1 cellular context compared by ENCODE assay signal in the genomic region with DNA sequence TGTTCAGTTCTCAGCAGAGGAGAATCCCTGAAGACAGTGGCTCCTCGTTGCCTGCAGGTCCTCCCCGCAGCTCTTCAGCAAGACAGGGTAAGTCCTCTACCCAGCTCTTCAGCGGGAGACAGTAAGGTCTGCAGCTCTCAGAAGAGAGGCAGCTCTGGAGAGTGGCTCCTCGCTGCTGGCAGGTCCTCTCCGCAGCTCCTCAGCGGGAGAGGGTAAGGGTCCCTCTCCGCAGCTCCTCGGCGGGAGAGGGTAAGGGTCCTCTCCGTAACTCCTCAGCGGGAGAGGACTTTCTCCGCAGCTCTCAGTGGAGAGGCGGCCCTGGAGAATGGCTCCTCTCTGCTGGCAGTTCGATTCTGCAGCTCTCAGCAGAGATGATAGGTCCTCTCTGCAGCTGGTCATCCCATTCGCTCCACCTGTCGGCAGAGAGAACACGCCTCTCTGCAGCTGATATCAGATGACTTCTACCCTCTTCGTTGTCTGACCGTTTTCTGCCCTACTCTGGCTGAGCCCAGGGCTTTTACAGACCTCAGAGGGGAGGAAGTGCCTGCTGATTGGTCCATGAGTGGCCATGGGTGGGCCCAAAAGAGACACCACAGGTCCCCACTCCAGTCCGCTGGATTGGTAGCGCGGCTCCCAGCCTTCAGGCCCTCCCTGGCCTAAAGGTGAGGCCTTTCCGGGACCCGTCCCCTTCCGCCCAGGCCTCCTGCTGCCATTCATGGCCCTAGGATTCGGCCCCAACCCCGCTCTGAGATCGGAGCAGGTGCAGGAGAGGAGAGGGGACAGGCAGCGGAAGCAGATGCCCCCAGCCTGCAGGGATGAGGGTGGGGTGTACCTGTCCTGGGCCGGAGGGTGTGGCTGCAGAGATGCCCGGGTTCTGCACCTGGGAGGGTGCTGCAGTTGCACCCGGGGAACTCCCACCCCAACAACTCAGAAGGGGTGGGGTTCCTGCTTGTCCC.
TF ChIP-seq lines count a peak whose summit lies in the region.

No MANE protein-coding gene starts in this region.

TF ChIP-seq in HepG2, 621 proteins besides CTCF, POLR2A, EP300 and RAD21 (continued from another document and continues in another):
- TF ChIP-seq, protein P1, sequence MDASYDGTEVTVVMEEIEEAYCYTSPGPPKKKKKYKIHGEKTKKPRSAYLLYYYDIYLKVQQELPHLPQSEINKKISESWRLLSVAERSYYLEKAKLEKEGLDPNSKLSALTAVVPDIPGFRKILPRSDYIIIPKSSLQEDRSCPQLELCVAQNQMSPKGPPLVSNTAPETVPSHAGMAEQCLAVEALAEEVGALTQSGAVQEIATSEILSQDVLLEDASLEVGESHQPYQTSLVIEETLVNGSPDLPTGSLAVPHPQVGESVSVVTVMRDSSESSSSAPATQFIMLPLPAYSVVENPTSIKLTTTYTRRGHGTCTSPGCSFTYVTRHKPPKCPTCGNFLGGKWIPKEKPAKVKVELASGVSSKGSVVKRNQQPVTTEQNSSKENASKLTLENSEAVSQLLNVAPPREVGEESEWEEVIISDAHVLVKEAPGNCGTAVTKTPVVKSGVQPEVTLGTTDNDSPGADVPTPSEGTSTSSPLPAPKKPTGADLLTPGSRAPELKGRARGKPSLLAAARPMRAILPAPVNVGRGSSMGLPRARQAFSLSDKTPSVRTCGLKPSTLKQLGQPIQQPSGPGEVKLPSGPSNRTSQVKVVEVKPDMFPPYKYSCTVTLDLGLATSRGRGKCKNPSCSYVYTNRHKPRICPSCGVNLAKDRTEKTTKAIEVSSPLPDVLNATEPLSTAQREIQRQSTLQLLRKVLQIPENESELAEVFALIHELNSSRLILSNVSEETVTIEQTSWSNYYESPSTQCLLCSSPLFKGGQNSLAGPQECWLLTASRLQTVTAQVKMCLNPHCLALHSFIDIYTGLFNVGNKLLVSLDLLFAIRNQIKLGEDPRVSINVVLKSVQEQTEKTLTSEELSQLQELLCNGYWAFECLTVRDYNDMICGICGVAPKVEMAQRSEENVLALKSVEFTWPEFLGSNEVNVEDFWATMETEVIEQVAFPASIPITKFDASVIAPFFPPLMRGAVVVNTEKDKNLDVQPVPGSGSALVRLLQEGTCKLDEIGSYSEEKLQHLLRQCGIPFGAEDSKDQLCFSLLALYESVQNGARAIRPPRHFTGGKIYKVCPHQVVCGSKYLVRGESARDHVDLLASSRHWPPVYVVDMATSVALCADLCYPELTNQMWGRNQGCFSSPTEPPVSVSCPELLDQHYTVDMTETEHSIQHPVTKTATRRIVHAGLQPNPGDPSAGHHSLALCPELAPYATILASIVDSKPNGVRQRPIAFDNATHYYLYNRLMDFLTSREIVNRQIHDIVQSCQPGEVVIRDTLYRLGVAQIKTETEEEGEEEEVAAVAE (CRISPR knock-in tag; IDR thresholded peaks at IDR 0.05; ENCODE audit: borderline replicate concordance), result 0 out of 2 replicates have a peak, but pooled peaks have one; percentile 52
- 0 out of 2 replicates have a peak, but pooled peaks have one; percentile 39 for TF ChIP-seq ZNF431 (CRISPR knock-in tag; IDR thresholded peaks at IDR 0.05; ENCODE audit: borderline replicate concordance, low read depth)
- 0 out of 2 replicates have a peak, but pooled peaks have one; percentile 19 for TF ChIP-seq ZNF441 (CRISPR knock-in tag; IDR thresholded peaks at IDR 0.05; ENCODE audit: borderline replicate concordance)
- TF ChIP-seq, protein P2, sequence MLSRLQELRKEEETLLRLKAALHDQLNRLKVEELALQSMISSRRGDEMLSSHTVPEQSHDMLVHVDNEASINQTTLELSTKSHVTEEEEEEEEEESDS (CRISPR knock-in tag; IDR thresholded peaks at IDR 0.05; ENCODE audit: borderline replicate concordance), result no peak
- TF ChIP-seq THAP11 (CRISPR knock-in tag; IDR thresholded peaks at IDR 0.05), result peak; percentile 63
- no peak for TF ChIP-seq ZNF12 (CRISPR knock-in tag; IDR thresholded peaks at IDR 0.05)
- no peak for TF ChIP-seq ZNF660 (CRISPR knock-in tag; IDR thresholded peaks at IDR 0.05; ENCODE audit: borderline replicate concordance, low read depth)
- TF ChIP-seq, protein P3, sequence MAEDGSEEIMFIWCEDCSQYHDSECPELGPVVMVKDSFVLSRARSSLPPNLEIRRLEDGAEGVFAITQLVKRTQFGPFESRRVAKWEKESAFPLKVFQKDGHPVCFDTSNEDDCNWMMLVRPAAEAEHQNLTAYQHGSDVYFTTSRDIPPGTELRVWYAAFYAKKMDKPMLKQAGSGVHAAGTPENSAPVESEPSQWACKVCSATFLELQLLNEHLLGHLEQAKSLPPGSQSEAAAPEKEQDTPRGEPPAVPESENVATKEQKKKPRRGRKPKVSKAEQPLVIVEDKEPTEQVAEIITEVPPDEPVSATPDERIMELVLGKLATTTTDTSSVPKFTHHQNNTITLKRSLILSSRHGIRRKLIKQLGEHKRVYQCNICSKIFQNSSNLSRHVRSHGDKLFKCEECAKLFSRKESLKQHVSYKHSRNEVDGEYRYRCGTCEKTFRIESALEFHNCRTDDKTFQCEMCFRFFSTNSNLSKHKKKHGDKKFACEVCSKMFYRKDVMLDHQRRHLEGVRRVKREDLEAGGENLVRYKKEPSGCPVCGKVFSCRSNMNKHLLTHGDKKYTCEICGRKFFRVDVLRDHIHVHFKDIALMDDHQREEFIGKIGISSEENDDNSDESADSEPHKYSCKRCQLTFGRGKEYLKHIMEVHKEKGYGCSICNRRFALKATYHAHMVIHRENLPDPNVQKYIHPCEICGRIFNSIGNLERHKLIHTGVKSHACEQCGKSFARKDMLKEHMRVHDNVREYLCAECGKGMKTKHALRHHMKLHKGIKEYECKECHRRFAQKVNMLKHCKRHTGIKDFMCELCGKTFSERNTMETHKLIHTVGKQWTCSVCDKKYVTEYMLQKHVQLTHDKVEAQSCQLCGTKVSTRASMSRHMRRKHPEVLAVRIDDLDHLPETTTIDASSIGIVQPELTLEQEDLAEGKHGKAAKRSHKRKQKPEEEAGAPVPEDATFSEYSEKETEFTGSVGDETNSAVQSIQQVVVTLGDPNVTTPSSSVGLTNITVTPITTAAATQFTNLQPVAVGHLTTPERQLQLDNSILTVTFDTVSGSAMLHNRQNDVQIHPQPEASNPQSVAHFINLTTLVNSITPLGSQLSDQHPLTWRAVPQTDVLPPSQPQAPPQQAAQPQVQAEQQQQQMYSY (CRISPR knock-in tag; IDR thresholded peaks at IDR 0.05), result 0 out of 2 replicates have a peak, but pooled peaks have one; percentile 45
- TF ChIP-seq, protein P4, sequence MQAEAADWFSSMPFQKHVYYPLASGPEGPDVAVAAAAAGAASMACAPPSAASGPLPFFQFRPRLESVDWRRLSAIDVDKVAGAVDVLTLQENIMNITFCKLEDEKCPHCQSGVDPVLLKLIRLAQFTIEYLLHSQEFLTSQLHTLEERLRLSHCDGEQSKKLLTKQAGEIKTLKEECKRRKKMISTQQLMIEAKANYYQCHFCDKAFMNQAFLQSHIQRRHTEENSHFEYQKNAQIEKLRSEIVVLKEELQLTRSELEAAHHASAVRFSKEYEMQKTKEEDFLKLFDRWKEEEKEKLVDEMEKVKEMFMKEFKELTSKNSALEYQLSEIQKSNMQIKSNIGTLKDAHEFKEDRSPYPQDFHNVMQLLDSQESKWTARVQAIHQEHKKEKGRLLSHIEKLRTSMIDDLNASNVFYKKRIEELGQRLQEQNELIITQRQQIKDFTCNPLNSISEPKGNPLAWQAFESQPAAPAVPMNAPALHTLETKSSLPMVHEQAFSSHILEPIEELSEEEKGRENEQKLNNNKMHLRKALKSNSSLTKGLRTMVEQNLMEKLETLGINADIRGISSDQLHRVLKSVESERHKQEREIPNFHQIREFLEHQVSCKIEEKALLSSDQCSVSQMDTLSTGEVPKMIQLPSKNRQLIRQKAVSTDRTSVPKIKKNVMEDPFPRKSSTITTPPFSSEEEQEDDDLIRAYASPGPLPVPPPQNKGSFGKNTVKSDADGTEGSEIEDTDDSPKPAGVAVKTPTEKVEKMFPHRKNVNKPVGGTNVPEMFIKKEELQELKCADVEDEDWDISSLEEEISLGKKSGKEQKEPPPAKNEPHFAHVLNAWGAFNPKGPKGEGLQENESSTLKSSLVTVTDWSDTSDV (CRISPR knock-in tag; IDR thresholded peaks at IDR 0.05), result peak; percentile 34; the same call in 1 of the 2 replicates
- no peak for TF ChIP-seq ZFP36L1 (CRISPR knock-in tag; IDR thresholded peaks at IDR 0.05)
- no peak for TF ChIP-seq ZNF720 (CRISPR knock-in tag; IDR thresholded peaks at IDR 0.05)
- no peak for TF ChIP-seq KAT7 (CRISPR knock-in tag; IDR thresholded peaks at IDR 0.05; ENCODE audit: borderline replicate concordance)
- no peak; the same call in 1 of the 2 replicates for TF ChIP-seq NR2F2 (IDR thresholded peaks at IDR 0.05; ENCODE audit: borderline replicate concordance, low read depth)
- no peak for TF ChIP-seq SRY (CRISPR knock-in tag; IDR thresholded peaks at IDR 0.05)
- peak; percentile 26; the same call in 1 of the 2 replicates for TF ChIP-seq TGIF2 (CRISPR knock-in tag; IDR thresholded peaks at IDR 0.05)
- TF ChIP-seq, protein P5, sequence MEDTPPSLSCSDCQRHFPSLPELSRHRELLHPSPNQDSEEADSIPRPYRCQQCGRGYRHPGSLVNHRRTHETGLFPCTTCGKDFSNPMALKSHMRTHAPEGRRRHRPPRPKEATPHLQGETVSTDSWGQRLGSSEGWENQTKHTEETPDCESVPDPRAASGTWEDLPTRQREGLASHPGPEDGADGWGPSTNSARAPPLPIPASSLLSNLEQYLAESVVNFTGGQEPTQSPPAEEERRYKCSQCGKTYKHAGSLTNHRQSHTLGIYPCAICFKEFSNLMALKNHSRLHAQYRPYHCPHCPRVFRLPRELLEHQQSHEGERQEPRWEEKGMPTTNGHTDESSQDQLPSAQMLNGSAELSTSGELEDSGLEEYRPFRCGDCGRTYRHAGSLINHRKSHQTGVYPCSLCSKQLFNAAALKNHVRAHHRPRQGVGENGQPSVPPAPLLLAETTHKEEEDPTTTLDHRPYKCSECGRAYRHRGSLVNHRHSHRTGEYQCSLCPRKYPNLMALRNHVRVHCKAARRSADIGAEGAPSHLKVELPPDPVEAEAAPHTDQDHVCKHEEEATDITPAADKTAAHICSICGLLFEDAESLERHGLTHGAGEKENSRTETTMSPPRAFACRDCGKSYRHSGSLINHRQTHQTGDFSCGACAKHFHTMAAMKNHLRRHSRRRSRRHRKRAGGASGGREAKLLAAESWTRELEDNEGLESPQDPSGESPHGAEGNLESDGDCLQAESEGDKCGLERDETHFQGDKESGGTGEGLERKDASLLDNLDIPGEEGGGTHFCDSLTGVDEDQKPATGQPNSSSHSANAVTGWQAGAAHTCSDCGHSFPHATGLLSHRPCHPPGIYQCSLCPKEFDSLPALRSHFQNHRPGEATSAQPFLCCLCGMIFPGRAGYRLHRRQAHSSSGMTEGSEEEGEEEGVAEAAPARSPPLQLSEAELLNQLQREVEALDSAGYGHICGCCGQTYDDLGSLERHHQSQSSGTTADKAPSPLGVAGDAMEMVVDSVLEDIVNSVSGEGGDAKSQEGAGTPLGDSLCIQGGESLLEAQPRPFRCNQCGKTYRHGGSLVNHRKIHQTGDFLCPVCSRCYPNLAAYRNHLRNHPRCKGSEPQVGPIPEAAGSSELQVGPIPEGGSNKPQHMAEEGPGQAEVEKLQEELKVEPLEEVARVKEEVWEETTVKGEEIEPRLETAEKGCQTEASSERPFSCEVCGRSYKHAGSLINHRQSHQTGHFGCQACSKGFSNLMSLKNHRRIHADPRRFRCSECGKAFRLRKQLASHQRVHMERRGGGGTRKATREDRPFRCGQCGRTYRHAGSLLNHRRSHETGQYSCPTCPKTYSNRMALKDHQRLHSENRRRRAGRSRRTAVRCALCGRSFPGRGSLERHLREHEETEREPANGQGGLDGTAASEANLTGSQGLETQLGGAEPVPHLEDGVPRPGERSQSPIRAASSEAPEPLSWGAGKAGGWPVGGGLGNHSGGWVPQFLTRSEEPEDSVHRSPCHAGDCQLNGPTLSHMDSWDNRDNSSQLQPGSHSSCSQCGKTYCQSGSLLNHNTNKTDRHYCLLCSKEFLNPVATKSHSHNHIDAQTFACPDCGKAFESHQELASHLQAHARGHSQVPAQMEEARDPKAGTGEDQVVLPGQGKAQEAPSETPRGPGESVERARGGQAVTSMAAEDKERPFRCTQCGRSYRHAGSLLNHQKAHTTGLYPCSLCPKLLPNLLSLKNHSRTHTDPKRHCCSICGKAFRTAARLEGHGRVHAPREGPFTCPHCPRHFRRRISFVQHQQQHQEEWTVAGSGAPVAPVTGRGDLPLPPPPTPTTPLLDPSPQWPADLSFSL (CRISPR knock-in tag; IDR thresholded peaks at IDR 0.05), result no peak
- TF ChIP-seq, protein P6, sequence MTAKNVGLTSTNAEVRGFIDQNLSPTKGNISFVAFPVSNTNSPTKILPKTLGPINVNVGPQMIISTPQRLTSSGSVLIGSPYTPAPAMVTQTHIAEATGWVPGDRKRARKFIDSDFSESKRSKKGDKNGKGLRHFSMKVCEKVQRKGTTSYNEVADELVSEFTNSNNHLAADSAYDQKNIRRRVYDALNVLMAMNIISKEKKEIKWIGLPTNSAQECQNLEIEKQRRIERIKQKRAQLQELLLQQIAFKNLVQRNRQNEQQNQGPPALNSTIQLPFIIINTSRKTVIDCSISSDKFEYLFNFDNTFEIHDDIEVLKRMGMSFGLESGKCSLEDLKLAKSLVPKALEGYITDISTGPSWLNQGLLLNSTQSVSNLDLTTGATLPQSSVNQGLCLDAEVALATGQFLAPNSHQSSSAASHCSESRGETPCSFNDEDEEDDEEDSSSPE (CRISPR knock-in tag; IDR thresholded peaks at IDR 0.05), result no peak
- TF ChIP-seq, protein P7, sequence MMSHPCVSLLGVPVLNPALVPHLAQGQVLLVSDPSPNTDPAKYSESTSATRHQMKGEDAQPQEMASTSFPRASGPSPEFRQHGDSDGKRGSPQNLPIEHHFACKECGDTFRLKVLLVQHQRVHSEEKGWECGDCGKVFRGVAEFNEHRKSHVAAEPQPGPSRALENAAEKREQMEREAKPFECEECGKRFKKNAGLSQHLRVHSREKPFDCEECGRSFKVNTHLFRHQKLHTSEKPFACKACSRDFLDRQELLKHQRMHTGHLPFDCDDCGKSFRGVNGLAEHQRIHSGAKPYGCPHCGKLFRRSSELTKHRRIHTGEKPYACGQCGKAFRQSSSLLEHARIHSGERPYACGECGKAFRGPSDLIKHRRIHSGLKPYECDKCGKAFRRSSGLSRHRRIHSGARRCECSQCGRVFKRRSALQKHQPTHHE (CRISPR knock-in tag; IDR thresholded peaks at IDR 0.05; ENCODE audit: borderline replicate concordance), result no peak
- no peak for TF ChIP-seq HNRNPL (IDR thresholded peaks at IDR 0.05; ENCODE audit: low read depth, low read length)
- TF ChIP-seq MEIS1 (CRISPR knock-in tag; IDR thresholded peaks at IDR 0.05; ENCODE audit: borderline replicate concordance), result no peak
- no peak for TF ChIP-seq EHMT2 (IDR thresholded peaks at IDR 0.05; ENCODE audit: borderline replicate concordance, low read depth, low read length)
- TF ChIP-seq, protein P8, sequence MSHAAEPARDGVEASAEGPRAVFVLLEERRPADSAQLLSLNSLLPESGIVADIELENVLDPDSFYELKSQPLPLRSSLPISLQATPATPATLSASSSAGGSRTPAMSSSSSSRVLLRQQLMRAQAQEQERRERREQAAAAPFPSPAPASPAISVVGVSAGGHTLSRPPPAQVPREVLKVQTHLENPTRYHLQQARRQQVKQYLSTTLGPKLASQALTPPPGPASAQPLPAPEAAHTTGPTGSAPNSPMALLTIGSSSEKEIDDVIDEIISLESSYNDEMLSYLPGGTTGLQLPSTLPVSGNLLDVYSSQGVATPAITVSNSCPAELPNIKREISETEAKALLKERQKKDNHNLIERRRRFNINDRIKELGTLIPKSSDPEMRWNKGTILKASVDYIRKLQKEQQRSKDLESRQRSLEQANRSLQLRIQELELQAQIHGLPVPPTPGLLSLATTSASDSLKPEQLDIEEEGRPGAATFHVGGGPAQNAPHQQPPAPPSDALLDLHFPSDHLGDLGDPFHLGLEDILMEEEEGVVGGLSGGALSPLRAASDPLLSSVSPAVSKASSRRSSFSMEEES (CRISPR knock-in tag; IDR thresholded peaks at IDR 0.05), result peak; percentile 53; the same call in 1 of the 2 replicates
